In genomic region chr10:80252296-80252887, GRCh38 we compare ENCODE assay signal across 31 cellular contexts. TPM values are rescaled to one million over a fixed set of nuclear protein-coding genes. Genes with fewer than 3 reads are reported as not detected.
A peak's percentile ranks its signal among the peaks of the same experiment; 100 is the strongest.
DNase-seq lines count a peak whose midpoint lies in the region; ATAC-seq and TF ChIP-seq lines count a peak whose summit lies in the region.
"Had no signal": no experiment of that assay in that cellular context is flagged by ENCODE, and none has a peak within 500 bp of the region (broad histone marks: within the 10 kb centered on the region; RNA-seq: fewer than 3 reads in every experiment).

No MANE protein-coding gene starts in this region.

- H2AFZ ChIP-seq in OCI-LY7 (ENCODE audit: low read length): no peak overlapping the region
- H2AFZ ChIP-seq: GM23248 had no signal

- no peaks in the 10 kb centered on the region for H3K9me2 ChIP-seq in OCI-LY7 (ENCODE audit: insufficient read depth, low read length)
- H3K9me2 ChIP-seq: SK-N-SH had no signal

- intact Hi-C loops in MCF 10A (cut with micrococcal nuclease) (no loop called here), OCI-LY7 (cut with micrococcal nuclease; ENCODE audit: unreplicated experiment) (no loop called here)

- H3K9me3 Mint-ChIP-seq in MCF 10A (ENCODE audit: unreplicated experiment): no peaks in the 10 kb centered on the region
- H3K9me3 Mint-ChIP-seq: stimulated activated memory B cell treated with anti-CD40 and anti-IgM and Interleukin-4, amounts not matched to agents 10 μg/mL and 1 μg/mL and 100 μg/mL, for 72 hours had no signal

- no peak for ATAC-seq in GM19463 (IDR thresholded peaks at IDR 0.05; ENCODE audit: unreplicated experiment)
- ATAC-seq: activated CD4-positive, alpha-beta T cell treated with anti-CD3 and anti-CD28 coated beads for 36 hours; body of pancreas; GM12878; mucosa of descending colon; right cardiac atrium; stimulated activated memory B cell treated with anti-CD40 and anti-IgM and Interleukin-4, amounts not matched to agents 10 μg/mL and 1 μg/mL and 100 μg/mL, for 72 hours; T-helper 17 cell had no signal

- peaks cover 5% of the 10 kb centered on the region for H3K4me1 Mint-ChIP-seq in MCF 10A (ENCODE audit: insufficient read depth, unreplicated experiment)
- H3K4me1 Mint-ChIP-seq: stimulated activated memory B cell treated with anti-CD40 and anti-IgM and Interleukin-4, amounts not matched to agents 10 μg/mL and 1 μg/mL and 100 μg/mL, for 72 hours had no signal

- CTCF ChIA-PET in MCF 10A (lab: Yijun Ruan, JAX) (interaction anchor here (0.6 to 1.4 kb wide), 6 partner anchors 8 to 690 kb away, joined by 3 to 4 read pairs (median 3); no protein-coding TSS in a partner anchor), OCI-LY7 (lab: Charles Lee; ENCODE audit: unreplicated experiment) (interaction anchor here (1.5 kb wide), 1 partner anchor 9 kb away, joined by 5 read pairs; no protein-coding TSS in a partner anchor)

- H3K4me3 Mint-ChIP-seq in MCF 10A (ENCODE audit: unreplicated experiment): no peak overlapping the region
- H3K4me3 Mint-ChIP-seq: activated CD4-positive, alpha-beta T cell treated with anti-CD3 and anti-CD28 coated beads for 36 hours; activated CD8-positive, alpha-beta T cell treated with anti-CD3 and anti-CD28 coated beads, Interleukin-2, amount 10 ng/mL, durations not matched to agents 7 days and 5 days; neural crest cell; stimulated activated memory B cell treated with anti-CD40 and anti-IgM and Interleukin-4, amounts not matched to agents 10 μg/mL and 1 μg/mL and 100 μg/mL, for 72 hours; T-helper 17 cell had no signal

- TF ChIP-seq CTCF in MCF 10A (IDR thresholded peaks at IDR 0.05; ENCODE audit: unreplicated experiment) (no peak), OCI-LY7 (conservative IDR thresholded peaks at IDR 0.05; ENCODE audit: low read length) (no peak)

- no peak overlapping the region for H3K27ac Mint-ChIP-seq in MCF 10A (ENCODE audit: low read depth, unreplicated experiment)
- H3K27ac Mint-ChIP-seq: activated CD4-positive, alpha-beta T cell treated with anti-CD3 and anti-CD28 coated beads for 36 hours; stimulated activated memory B cell treated with anti-CD40 and anti-IgM and Interleukin-4, amounts not matched to agents 10 μg/mL and 1 μg/mL and 100 μg/mL, for 72 hours; T-helper 17 cell had no signal

- POLR2A ChIA-PET in MCF 10A (lab: Yijun Ruan, JAX) (no interaction called here), OCI-LY7 (lab: Charles Lee) (no interaction called here)

- H3K79me2 ChIP-seq in OCI-LY7 (ENCODE audit: insufficient read depth, low read depth, low read length): no peaks in the 10 kb centered on the region

- H4K20me1 ChIP-seq in OCI-LY7 (ENCODE audit: insufficient read depth, low read length): no peaks in the 10 kb centered on the region
- H4K20me1 ChIP-seq: BLaER1 treated with 17β-estradiol and CSF1 and Interleukin-3, amounts not matched to agents 10 nM and 100 nM had no signal

- no peak overlapping the region for H3K27ac ChIP-seq in OCI-LY7 (ENCODE audit: low read depth, low read length, poor library complexity, severe bottlenecking)
- H3K27ac ChIP-seq: adrenal gland; BLaER1 treated with 17β-estradiol and CSF1 and Interleukin-3, amounts not matched to agents 10 nM and 100 nM; body of pancreas; GM23248 had no signal

- H3K9me3 ChIP-seq in OCI-LY7 (ENCODE audit: low read length): no peaks in the 10 kb centered on the region
- H3K9me3 ChIP-seq: adrenal gland; BLaER1 treated with 17β-estradiol and CSF1 and Interleukin-3, amounts not matched to agents 10 nM and 100 nM; body of pancreas; mucosa of descending colon; SK-N-SH had no signal

- H3K4me1 ChIP-seq in OCI-LY7 (ENCODE audit: insufficient read depth, low read length, poor library complexity, severe bottlenecking): no peaks in the 10 kb centered on the region
- H3K4me1 ChIP-seq: adrenal gland had no signal

- DNase-seq in AG08396 (ENCODE audit: low spot score) (peak; percentile 1), DMS53 treated with DMSO at 0.1 percent for 48 hours (lab: John Stamatoyannopoulos, UW; ENCODE audit: unreplicated experiment) (peak; percentile 92), NCI-H2196 (lab: John Stamatoyannopoulos, UW; ENCODE audit: unreplicated experiment) (peak; percentile 30), islet precursor cell (peak; percentile 47), MCF 10A (ENCODE audit: unreplicated experiment) (no peak), OCI-LY7 (ENCODE audit: low spot score) (no peak)
- no peak for DNase-seq in activated effector memory CD4-positive, alpha-beta T cell treated with anti-CD3 and anti-CD28 coated beads, Interleukin-2, amount 50 U/mL, for 16 hours
- DNase-seq: activated CD4-positive, alpha-beta T cell treated with anti-CD3 and anti-CD28 coated beads for 36 hours; activated CD8-positive, alpha-beta T cell treated with anti-CD3 and anti-CD28 coated beads, Interleukin-2, amount 10 ng/mL, durations not matched to agents 7 days and 5 days; activated T-cell treated with anti-CD3 and anti-CD28 coated beads, Interleukin-2, amount 50 U/mL, for 1 hour; adrenal gland; body of pancreas; cerebellar nuclear complex; mucosa of descending colon; NCI-H1694; NCI-H2227 treated with DMSO at 0.1 percent for 48 hours; NCI-H82; posterior cingulate gyrus; right cardiac atrium; SK-N-SH; stimulated activated CD4-positive, alpha-beta T cell treated with anti-CD3 and anti-CD28 coated beads, Interleukin-4, amount 100 ng/mL, for 24 hours; T-helper 17 cell had no signal

- peaks cover 34% of the 10 kb centered on the region for H3K27me3 Mint-ChIP-seq in MCF 10A (ENCODE audit: insufficient read depth, unreplicated experiment)

- no peak overlapping the region for H3K4me2 ChIP-seq in OCI-LY7 (ENCODE audit: low read length)
- H3K4me2 ChIP-seq: SK-N-SH had no signal

- no TSS peak for BruUV-seq in MCF 10A (replicated peaks; lab: Mats Ljungman, UMichigan)
- BruUV-seq in OCI-LY7 (replicated peaks; lab: Mats Ljungman, UMichigan): no TSS peak

- H3K36me3 Mint-ChIP-seq in MCF 10A (ENCODE audit: insufficient read depth, unreplicated experiment): no peaks in the 10 kb centered on the region
- H3K36me3 Mint-ChIP-seq: stimulated activated memory B cell treated with anti-CD40 and anti-IgM and Interleukin-4, amounts not matched to agents 10 μg/mL and 1 μg/mL and 100 μg/mL, for 72 hours had no signal

- no peak overlapping the region for H3K4me3 ChIP-seq in OCI-LY7 (ENCODE audit: low read depth, low read length, poor library complexity, severe bottlenecking)
- H3K4me3 ChIP-seq: adrenal gland; BLaER1 treated with 17β-estradiol and CSF1 and Interleukin-3, amounts not matched to agents 10 nM and 100 nM; body of pancreas; GM12878; GM23248; lung; mucosa of descending colon had no signal

- no peaks in the 10 kb centered on the region for H3K36me3 ChIP-seq in OCI-LY7 (ENCODE audit: insufficient read depth, low read length)
- H3K36me3 ChIP-seq: adrenal gland; BLaER1 treated with 17β-estradiol and CSF1 and Interleukin-3, amounts not matched to agents 10 nM and 100 nM had no signal

RNA-seq across cellular contexts. Expression of gene MAT1A, which starts 37.1 kb away (rescaled TPM):
- 0.26 TPM in 1 of 2 replicates, not detected in the other for total RNA-seq in MCF 10A (2022)
- total RNA-seq in OCI-LY7 (2014; rRNA removed; shearing (Covaris generic)): not detected in 2 replicates
- total RNA-seq in OCI-LY7 (2022): not detected in 2 replicates
- total RNA-seq: activated CD4-positive, alpha-beta T cell treated with anti-CD3 and anti-CD28 coated beads for 36 hours; activated CD8-positive, alpha-beta T cell treated with anti-CD3 and anti-CD28 coated beads, Interleukin-2, amount 10 ng/mL, durations not matched to agents 7 days and 5 days; endothelial cell of umbilical vein; glomerular endothelial cell; GM23248; neural crest cell; T-helper 17 cell had no signal

RNA-seq across cellular contexts. Expression of gene ANXA11, which starts 47.1 kb away (rescaled TPM):
- total RNA-seq in MCF 10A (2022) (68.5 and 93.8 TPM in 2 replicates), OCI-LY7 (2022) (164 and 199 TPM in 2 replicates)
- total RNA-seq in OCI-LY7 (2014; rRNA removed; shearing (Covaris generic)): 87.8 and 93.9 TPM in 2 replicates

Comparison
In these comparisons a context has a peak if more than half of its experiments do, and no peak if none do; other contexts are left out.
1. DNase-seq: peak in AG08396 (single experiment), DMS53 treated with DMSO at 0.1 percent for 48 hours (single experiment), NCI-H2196 (single experiment) and islet precursor cell (single experiment); none in activated effector memory CD4-positive, alpha-beta T cell treated with anti-CD3 and anti-CD28 coated beads, Interleukin-2, amount 50 U/mL, for 16 hours (single experiment), MCF 10A (single experiment) and OCI-LY7 (single experiment).